In the genomic region with DNA sequence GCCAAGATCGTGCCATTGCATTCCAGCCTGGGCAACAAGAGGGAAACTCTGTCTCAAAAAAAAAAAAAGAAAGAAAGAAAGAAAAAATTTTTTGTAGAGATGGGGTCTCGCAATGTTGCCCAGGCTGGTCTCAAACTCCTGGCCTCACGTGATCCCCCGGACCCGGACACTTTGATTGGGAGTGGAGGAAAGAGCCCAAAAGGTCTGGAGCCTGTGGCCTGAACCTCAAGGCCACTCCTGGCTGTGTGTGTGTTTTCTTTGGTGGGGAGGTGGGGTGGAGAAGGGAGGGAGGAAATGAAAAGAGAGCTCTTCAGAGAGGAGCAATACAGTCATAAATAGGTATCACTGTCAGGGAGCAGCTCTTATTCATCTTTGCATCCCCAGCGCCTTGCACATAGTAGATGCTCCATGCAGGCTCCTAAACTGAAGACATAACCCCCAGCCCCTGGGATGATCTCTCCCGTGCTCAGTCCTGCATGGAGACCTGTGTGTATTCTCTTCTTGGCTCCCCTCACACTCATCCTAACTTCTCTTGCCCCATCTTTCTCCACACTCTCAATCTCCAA, we compare ENCODE assay signal across 3 cellular contexts.
TF ChIP-seq lines count a peak whose summit lies in the region.

No MANE protein-coding gene starts in this region.

TF ChIP-seq in HepG2, 621 proteins besides CTCF, POLR2A, EP300 and RAD21 (continues in another document):
- TF ChIP-seq YY1 (IDR thresholded peaks at IDR 0.05; ENCODE audit: insufficient read depth, insufficient replicate concordance, low read depth, low read length) (no peak), NFKB2 (CRISPR knock-in tag; IDR thresholded peaks at IDR 0.05; ENCODE audit: borderline replicate concordance) (no peak), ZSCAN5A (CRISPR knock-in tag; IDR thresholded peaks at IDR 0.05; ENCODE audit: borderline replicate concordance) (no peak), KIAA2018 (CRISPR knock-in tag; IDR thresholded peaks at IDR 0.05; ENCODE audit: borderline replicate concordance) (no peak)

TF ChIP-seq in K562, 482 proteins besides CTCF, POLR2A, EP300 and RAD21:
- TF ChIP-seq FIP1L1 (IDR thresholded peaks at IDR 0.05; ENCODE audit: low read depth, low read length, poor library complexity, severe bottlenecking): no peak
- no peak for TF ChIP-seq DPF2 (IDR thresholded peaks at IDR 0.05)
TF ChIP-seq in K562: peak in this region for 0.

TF ChIP-seq in SK-N-SH, 30 proteins besides CTCF, POLR2A, EP300 and RAD21:
- TF ChIP-seq EZH2phosphoT487 (IDR thresholded peaks at IDR 0.05; ENCODE audit: borderline replicate concordance, low read depth): no peak
- no peak for TF ChIP-seq SIN3A (IDR thresholded peaks at IDR 0.05; ENCODE audit: borderline replicate concordance, low read depth, low read length)
- TF ChIP-seq, protein P1, sequence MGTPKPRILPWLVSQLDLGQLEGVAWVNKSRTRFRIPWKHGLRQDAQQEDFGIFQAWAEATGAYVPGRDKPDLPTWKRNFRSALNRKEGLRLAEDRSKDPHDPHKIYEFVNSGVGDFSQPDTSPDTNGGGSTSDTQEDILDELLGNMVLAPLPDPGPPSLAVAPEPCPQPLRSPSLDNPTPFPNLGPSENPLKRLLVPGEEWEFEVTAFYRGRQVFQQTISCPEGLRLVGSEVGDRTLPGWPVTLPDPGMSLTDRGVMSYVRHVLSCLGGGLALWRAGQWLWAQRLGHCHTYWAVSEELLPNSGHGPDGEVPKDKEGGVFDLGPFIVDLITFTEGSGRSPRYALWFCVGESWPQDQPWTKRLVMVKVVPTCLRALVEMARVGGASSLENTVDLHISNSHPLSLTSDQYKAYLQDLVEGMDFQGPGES (IDR thresholded peaks at IDR 0.05; ENCODE audit: low read depth, low read length): no peak
- TF ChIP-seq TCF12 (IDR thresholded peaks at IDR 0.05): no peak
- no peak for TF ChIP-seq TEAD4 (IDR thresholded peaks at IDR 0.05; ENCODE audit: borderline replicate concordance, insufficient read depth)
- no peak for TF ChIP-seq USF1 (IDR thresholded peaks at IDR 0.05; ENCODE audit: borderline replicate concordance, low read depth)
- TF ChIP-seq ZBTB33 (IDR thresholded peaks at IDR 0.05; ENCODE audit: borderline replicate concordance, low read depth): no peak
- no peak for TF ChIP-seq USF2 (IDR thresholded peaks at IDR 0.05; ENCODE audit: borderline replicate concordance, low read depth, low read length)
- no peak for TF ChIP-seq JUND (IDR thresholded peaks at IDR 0.05)
- TF ChIP-seq, protein P2, sequence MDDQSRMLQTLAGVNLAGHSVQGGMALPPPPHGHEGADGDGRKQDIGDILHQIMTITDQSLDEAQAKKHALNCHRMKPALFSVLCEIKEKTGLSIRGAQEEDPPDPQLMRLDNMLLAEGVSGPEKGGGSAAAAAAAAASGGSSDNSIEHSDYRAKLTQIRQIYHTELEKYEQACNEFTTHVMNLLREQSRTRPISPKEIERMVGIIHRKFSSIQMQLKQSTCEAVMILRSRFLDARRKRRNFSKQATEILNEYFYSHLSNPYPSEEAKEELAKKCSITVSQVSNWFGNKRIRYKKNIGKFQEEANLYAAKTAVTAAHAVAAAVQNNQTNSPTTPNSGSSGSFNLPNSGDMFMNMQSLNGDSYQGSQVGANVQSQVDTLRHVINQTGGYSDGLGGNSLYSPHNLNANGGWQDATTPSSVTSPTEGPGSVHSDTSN (IDR thresholded peaks at IDR 0.05): no peak
- TF ChIP-seq CHD2 (IDR thresholded peaks at IDR 0.05; ENCODE audit: low read length, partially characterized antibody): no peak
- no peak for TF ChIP-seq NFIC (IDR thresholded peaks at IDR 0.05; ENCODE audit: borderline replicate concordance)
- TF ChIP-seq, protein P3, sequence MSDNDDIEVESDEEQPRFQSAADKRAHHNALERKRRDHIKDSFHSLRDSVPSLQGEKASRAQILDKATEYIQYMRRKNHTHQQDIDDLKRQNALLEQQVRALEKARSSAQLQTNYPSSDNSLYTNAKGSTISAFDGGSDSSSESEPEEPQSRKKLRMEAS (IDR thresholded peaks at IDR 0.05; ENCODE audit: low read depth): no peak
- TF ChIP-seq NRF1 (IDR thresholded peaks at IDR 0.05; ENCODE audit: low read depth, low read length): no peak
- TF ChIP-seq GATA2 (CRISPR knock-in tag; IDR thresholded peaks at IDR 0.05): no peak
- TF ChIP-seq SMC3 (IDR thresholded peaks at IDR 0.05; ENCODE audit: low read depth, low read length): no peak
- no peak for TF ChIP-seq RCOR1 (IDR thresholded peaks at IDR 0.05; ENCODE audit: low read length)
- TF ChIP-seq ELF1 (IDR thresholded peaks at IDR 0.05): no peak
- no peak for TF ChIP-seq RXRA (IDR thresholded peaks at IDR 0.05; ENCODE audit: borderline replicate concordance, low read depth)
- TF ChIP-seq MXI1 (IDR thresholded peaks at IDR 0.05; ENCODE audit: low read depth, low read length): no peak
